Comparison of ENCODE assay signal across 19 cellular contexts in the genomic region with DNA sequence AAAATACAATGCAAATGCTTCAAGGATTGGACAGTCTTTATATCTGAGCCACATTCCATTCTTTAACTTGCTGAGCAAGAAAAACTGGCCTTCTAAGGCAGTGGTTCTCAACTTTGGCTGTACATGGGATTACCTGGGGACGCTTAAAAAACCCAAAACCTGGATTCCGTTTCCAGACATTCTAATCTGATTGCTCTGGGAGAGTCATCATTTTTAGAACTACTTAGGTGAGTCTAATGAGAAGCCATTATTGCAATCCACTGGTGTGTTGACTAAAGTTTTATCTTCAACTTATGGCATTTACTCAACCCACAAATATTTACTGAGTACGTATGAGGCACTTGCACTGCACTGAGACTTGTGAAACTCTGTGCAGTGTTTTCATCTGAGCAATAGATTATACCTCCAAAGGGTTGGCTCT.
DNase-seq lines count a peak whose midpoint lies in the region; ATAC-seq, FAIRE-seq and TF ChIP-seq lines count a peak whose summit lies in the region.
"Had no signal": no experiment of that assay in that cellular context is flagged by ENCODE, and none has a peak within 500 bp of the region (broad histone marks: within the 10 kb centered on the region; RNA-seq: fewer than 3 reads in every experiment).

No MANE protein-coding gene starts in this region.

- no peak overlapping the region for H3K27ac ChIP-seq in adrenal gland
- H3K27ac ChIP-seq: SK-N-MC, thyroid gland had no signal

- intact Hi-C loops in adrenal gland (cut with DNase I), result no loop called here

- no peak for TF ChIP-seq POLR2A in adrenal gland (IDR thresholded peaks at IDR 0.05)

- DNase-seq in A172 (ENCODE audit: low spot score), result peak; percentile 54
- peak; percentile 44 for DNase-seq in LNCaP clone FGC (ENCODE audit: low read depth)
- DNase-seq in bronchial epithelial cell (ENCODE audit: low read depth), result peak; percentile 94
- DNase-seq in left lobe of liver (ENCODE audit: low spot score), result no peak
- DNase-seq in adrenal gland, result no peak
- DNase-seq in urothelium cell line (ENCODE audit: low spot score), result no peak
- DNase-seq in NOMO-1 treated with dmso at 0.1 percent for 144 hours (lab: John Stamatoyannopoulos, UW; ENCODE audit: unreplicated experiment), result no peak
- DNase-seq: activated naive CD8-positive, alpha-beta T cell treated with anti-CD3 and anti-CD28 coated beads, Interleukin-2, amount 50 U/mL, for 24 hours; CD4-positive, alpha-beta memory T cell; effector CD8-positive, alpha-beta T cell; H9; hippocampal formation; KBM-7; kidney glomerular epithelial cell; thyroid gland had no signal

- ATAC-seq in left lobe of liver, result peak; percentile 72
- ATAC-seq in HG02840 (IDR thresholded peaks at IDR 0.05; ENCODE audit: low FRiP score, unreplicated experiment), result no peak
- ATAC-seq: activated naive CD8-positive, alpha-beta T cell treated with anti-CD3 and anti-CD28 coated beads, Interleukin-2, amount 50 U/mL, for 24 hours; stimulated activated memory B cell treated with anti-CD40 and anti-IgM and Interleukin-4, amounts not matched to agents 10 μg/mL and 1 μg/mL and 100 μg/mL, for 72 hours had no signal

- no peaks in the 10 kb centered on the region for H3K4me1 ChIP-seq in adrenal gland (replicated peaks in 1 of 2)
- H3K4me1 ChIP-seq: thyroid gland had no signal

- 66 to 94% (median 83%) methylated on average over 3 of the region's 3 CpGs for WGBS in adrenal gland, 4 donors

- no peak overlapping the region for H3K4me3 ChIP-seq in LNCaP clone FGC (ENCODE audit: low read depth, low read length)
- H3K4me3 ChIP-seq in bronchial epithelial cell (ENCODE audit: low read depth, low read length), result no peak overlapping the region
- H3K4me3 ChIP-seq in adrenal gland, result no peak overlapping the region
- H3K4me3 ChIP-seq: SK-N-MC, thyroid gland had no signal

- no peak for FAIRE-seq in bronchial epithelial cell (lab: Jason Lieb, UNC)
- no peak for FAIRE-seq in urothelium cell line (lab: Jason Lieb, UNC)
- FAIRE-seq: GM18507 had no signal

- no peaks in the 10 kb centered on the region for H3K9me3 ChIP-seq in adrenal gland (replicated peaks in 1 of 3)
- H3K9me3 ChIP-seq: thyroid gland had no signal

- no peak for TF ChIP-seq CTCF in LNCaP clone FGC (IDR thresholded peaks at IDR 0.05; ENCODE audit: control insufficient read depth, extremely low read depth, insufficient read depth)
- no peak for TF ChIP-seq CTCF in bronchial epithelial cell (IDR thresholded peaks at IDR 0.05; ENCODE audit: insufficient read depth, low read length, severe bottlenecking)
- no peak for TF ChIP-seq CTCF in adrenal gland (IDR thresholded peaks at IDR 0.05)

- H3K27me3 ChIP-seq in bronchial epithelial cell (ENCODE audit: control insufficient read depth, insufficient read depth, low read length), result no peaks in the 10 kb centered on the region
- no peaks in the 10 kb centered on the region for H3K27me3 ChIP-seq in adrenal gland
- H3K27me3 ChIP-seq: thyroid gland had no signal

- H3K36me3 ChIP-seq in bronchial epithelial cell (ENCODE audit: control insufficient read depth, insufficient read depth, low read length), result no peaks in the 10 kb centered on the region
- H3K36me3 ChIP-seq in adrenal gland (replicated peaks in 1 of 2), result no peaks in the 10 kb centered on the region
- H3K36me3 ChIP-seq: thyroid gland had no signal

Comparison
In these comparisons a context has a peak if more than half of its experiments do, and no peak if none do; other contexts are left out.
1. DNase-seq: peak in A172 (single experiment), LNCaP clone FGC (single experiment) and bronchial epithelial cell (single experiment); none in left lobe of liver (single experiment), adrenal gland (0 of 7), urothelium cell line (single experiment) and NOMO-1 treated with dmso at 0.1 percent for 144 hours (single experiment).